In genomic region chrX:23332101-23332887, GRCh38 we compare ENCODE assay signal across 11 cellular contexts. TPM values are rescaled to one million over a fixed set of nuclear protein-coding genes. Genes with fewer than 3 reads are reported as not detected.
A peak's percentile ranks its signal among the peaks of the same experiment; 100 is the strongest.
DNase-seq lines count a peak whose midpoint lies in the region; ATAC-seq, FAIRE-seq and TF ChIP-seq lines count a peak whose summit lies in the region.
"Had no signal": no experiment of that assay in that cellular context is flagged by ENCODE, and none has a peak within 500 bp of the region (broad histone marks: within the 10 kb centered on the region; RNA-seq: fewer than 3 reads in every experiment).

No MANE protein-coding gene starts in this region.

- H3K36me3 ChIP-seq in gastrocnemius medialis: no peaks in the 10 kb centered on the region
- H3K36me3 ChIP-seq: right lobe of liver had no signal

- in situ Hi-C loops in gastrocnemius medialis (cut with MboI; ENCODE audit: low sequenced_read_pairs in 4 of 4): no loop called here

- peak; percentile 8 for DNase-seq in Daoy (ENCODE audit: low read depth)
- peak; percentile 24 for DNase-seq in NCI-H1105 treated with DMSO at 0.1 percent for 48 hours (lab: John Stamatoyannopoulos, UW)
- peak in 36 of 51 donors; percentile 0 to 60 (median 24) for DNase-seq in hypothalamus (lab: John Stamatoyannopoulos, UW)
- DNase-seq in gastrocnemius medialis: no peak
- no peak for DNase-seq in urothelium cell line (ENCODE audit: low spot score)
- no peak for DNase-seq in HuH-7 (ENCODE audit: low spot score)
- no peak for DNase-seq in GM10266 (ENCODE audit: extremely low spot score)
- DNase-seq: SHP77 had no signal

- FAIRE-seq in urothelium cell line (lab: Jason Lieb, UNC): no peak

- intact Hi-C loops in gastrocnemius medialis (cut with DNase I; ENCODE audit: low total_unique reads): no loop called here

- H3K4me3 ChIP-seq in gastrocnemius medialis: peak overlapping the region in 3 of 4 donors; percentile 42 to 43 (median 42)
- H3K4me3 ChIP-seq: right lobe of liver had no signal

- TF ChIP-seq POLR2A in gastrocnemius medialis (IDR thresholded peaks at IDR 0.05): no peak

- ATAC-seq in gastrocnemius medialis (no peak), GM18520 (IDR thresholded peaks at IDR 0.05; ENCODE audit: unreplicated experiment) (no peak)
- ATAC-seq: HCT116 had no signal

- H3K27ac ChIP-seq in gastrocnemius medialis: no peak overlapping the region
- H3K27ac ChIP-seq: right lobe of liver had no signal

- H3K27me3 ChIP-seq in gastrocnemius medialis: peaks cover 5 to 46% (median 37%) of the 10 kb centered on the region in 3 donors

- H3K4me1 ChIP-seq in gastrocnemius medialis: peaks cover 0 to 10% of the 10 kb centered on the region in 2 donors
- H3K4me1 ChIP-seq: right lobe of liver had no signal

- TF ChIP-seq CTCF in gastrocnemius medialis (IDR thresholded peaks at IDR 0.05 in 4 of 5, conservative IDR thresholded peaks at IDR 0.05 in 1 of 5) (no peak), GM10266 (IDR thresholded peaks at IDR 0.05; ENCODE audit: control insufficient read depth, insufficient read depth, low read depth, missing control alignments) (no peak)

- H3K9me3 ChIP-seq in gastrocnemius medialis: no peaks in the 10 kb centered on the region
- H3K9me3 ChIP-seq: right lobe of liver had no signal

RNA-seq across cellular contexts. Expression of gene PTCHD1, which starts 2.4 kb away (rescaled TPM):
- 0.06 and 0.18 TPM in 2 replicates for total RNA-seq in Daoy (2014; rRNA removed; shearing (Covaris generic))
- total RNA-seq in gastrocnemius medialis: under 1 TPM; 0.05 to 0.51 (median 0.11) TPM

Comparison
In these comparisons a context has a peak if more than half of its experiments do, and no peak if none do; other contexts are left out.
1. DNase-seq: peak in Daoy (single experiment), NCI-H1105 treated with DMSO at 0.1 percent for 48 hours (single experiment) and hypothalamus (36 of 51); none in gastrocnemius medialis (0 of 2), urothelium cell line (single experiment), HuH-7 (single experiment) and GM10266 (single experiment).